In the genomic region with DNA sequence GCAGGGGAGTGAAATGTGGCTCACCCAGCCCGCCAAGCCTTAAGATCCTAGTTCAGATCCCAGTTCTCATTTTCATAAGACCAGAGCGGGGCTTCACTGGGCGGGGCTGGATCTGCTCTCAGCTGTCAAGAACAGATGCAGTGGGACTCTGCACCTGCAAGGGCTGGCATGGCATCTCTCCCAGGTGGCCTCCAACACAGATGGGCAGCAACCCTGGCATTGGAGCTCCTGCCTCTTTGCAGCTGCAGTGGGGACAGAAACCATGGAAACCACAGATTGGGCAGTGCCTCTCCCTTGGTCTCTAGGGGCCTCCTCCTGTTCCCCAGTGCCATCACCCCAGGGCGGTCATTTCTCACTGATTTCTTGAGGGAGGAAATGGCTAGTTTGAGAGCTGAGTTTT, we compare ENCODE assay signal across 17 cellular contexts.
DNase-seq lines count a peak whose midpoint lies in the region; ATAC-seq and TF ChIP-seq lines count a peak whose summit lies in the region.
"Had no signal": no experiment of that assay in that cellular context is flagged by ENCODE, and none has a peak within 500 bp of the region (broad histone marks: within the 10 kb centered on the region; RNA-seq: fewer than 3 reads in every experiment).

No MANE protein-coding gene starts in this region.

- H3K36me3 ChIP-seq in heart left ventricle = no peaks in the 10 kb centered on the region

- intact Hi-C loops in left ventricle myocardium superior (cut with micrococcal nuclease) = no loop called here
- intact Hi-C loops in heart left ventricle (cut with DNase I) = loop anchor here in 8 of 10 donors (5.0 to 10.0 kb wide), 3 partner anchors 1077 to 1135 kb away; no protein-coding TSS in a partner anchor

- H3K27me3 ChIP-seq in heart left ventricle = peaks cover 0 to 24% (median 0%) of the 10 kb centered on the region in 9 donors

- ATAC-seq in left ventricle myocardium superior (no peak), heart left ventricle (no peak)
- ATAC-seq in activated T-cell treated with anti-CD3 and anti-CD28 coated beads, Interleukin-2, amount 50 U/mL, for 4 hours = no peak
- ATAC-seq: HCT116 had no signal

- TF ChIP-seq POLR2A in heart left ventricle (IDR thresholded peaks at IDR 0.05) = no peak

- 81 to 86% (median 83%) methylated on average over 3 to 4 of the region's 4 CpGs for WGBS in heart left ventricle, 4 donors

- H3K27me3 Mint-ChIP-seq in activated T-cell treated with anti-CD3 and anti-CD28 coated beads, Interleukin-2, amount 50 U/mL, for 4 hours (ENCODE audit: low read depth) = peaks cover 25% of the 10 kb centered on the region

- H3K9me3 ChIP-seq in heart left ventricle = peaks cover 0 to 21% (median 11%) of the 10 kb centered on the region in 12 donors

- H3K4me3 ChIP-seq in heart left ventricle = no peak overlapping the region
- H3K4me3 ChIP-seq: GM23248 had no signal

- H3K9me3 Mint-ChIP-seq in activated T-cell treated with anti-CD3 and anti-CD28 coated beads, Interleukin-2, amount 50 U/mL, for 4 hours = peaks cover 13% of the 10 kb centered on the region

- H3K4me3 Mint-ChIP-seq in activated T-cell treated with anti-CD3 and anti-CD28 coated beads, Interleukin-2, amount 50 U/mL, for 4 hours = no peak overlapping the region
- H3K4me3 Mint-ChIP-seq: CD4-positive, alpha-beta T cell had no signal

- H3K36me3 Mint-ChIP-seq in activated T-cell treated with anti-CD3 and anti-CD28 coated beads, Interleukin-2, amount 50 U/mL, for 4 hours (ENCODE audit: insufficient read depth) = no peaks in the 10 kb centered on the region

- no peak overlapping the region for H3K27ac ChIP-seq in heart left ventricle
- H3K27ac ChIP-seq: GM23248 had no signal

- no peaks in the 10 kb centered on the region for H3K4me1 ChIP-seq in heart left ventricle

- peak; percentile 10 for DNase-seq in NCI-H146 (lab: John Stamatoyannopoulos, UW)
- DNase-seq in NCI-H146 treated with DMSO at 0.1 percent for 48 hours (lab: John Stamatoyannopoulos, UW; ENCODE audit: unreplicated experiment) = no peak
- peak; percentile 29 for DNase-seq in left ventricle myocardium superior
- no peak for DNase-seq in heart left ventricle
- peak; percentile 98 for DNase-seq in RPMI8226
- no peak for DNase-seq in activated T-cell treated with anti-CD3 and anti-CD28 coated beads, Interleukin-2, amount 50 U/mL, for 4 hours
- no peak for DNase-seq in NCI-H526 (lab: John Stamatoyannopoulos, UW)
- DNase-seq: 8988T; AML-193; C1 segment of cervical spinal cord; Calu3; CD4-positive, alpha-beta T cell; DMS153; DMS79 treated with DMSO at 0.1 percent for 48 hours; EL; GM23248 had no signal

- no peaks in the 10 kb centered on the region for H3K4me1 Mint-ChIP-seq in activated T-cell treated with anti-CD3 and anti-CD28 coated beads, Interleukin-2, amount 50 U/mL, for 4 hours (ENCODE audit: low read depth)

- no peak for TF ChIP-seq CTCF in heart left ventricle (IDR thresholded peaks at IDR 0.05)

Comparison
In these comparisons a context has a peak if more than half of its experiments do, and no peak if none do; other contexts are left out.
1. DNase-seq: peak in NCI-H146 (single experiment), left ventricle myocardium superior (single experiment) and RPMI8226 (single experiment); none in NCI-H146 treated with DMSO at 0.1 percent for 48 hours (single experiment), heart left ventricle (0 of 5), activated T-cell treated with anti-CD3 and anti-CD28 coated beads, Interleukin-2, amount 50 U/mL, for 4 hours (single experiment) and NCI-H526 (0 of 2).